2 cellular contexts compared by ENCODE assay signal in genomic region chr1:56437959-56438358, GRCh38.
TF ChIP-seq lines count a peak whose summit lies in the region.

No MANE protein-coding gene starts in this region.

TF ChIP-seq in IMR-90, 13 proteins besides CTCF, POLR2A, EP300 and RAD21:
- TF ChIP-seq SMC3 (IDR thresholded peaks at IDR 0.05; ENCODE audit: low read depth, low read length) = no peak
- TF ChIP-seq MAZ (IDR thresholded peaks at IDR 0.05; ENCODE audit: borderline replicate concordance, low read depth, low read length) = no peak
- TF ChIP-seq RFX5 (IDR thresholded peaks at IDR 0.05; ENCODE audit: low read depth, low read length) = no peak
- TF ChIP-seq FOS (IDR thresholded peaks at IDR 0.05; ENCODE audit: low read depth, low read length) = no peak; the same call in 1 of the 2 replicates
- no peak for TF ChIP-seq MXI1 (IDR thresholded peaks at IDR 0.05; ENCODE audit: borderline replicate concordance, low read depth, low read length)
- TF ChIP-seq CHD1 (IDR thresholded peaks at IDR 0.05; ENCODE audit: low read depth, low read length) = no peak
- TF ChIP-seq, protein P1, sequence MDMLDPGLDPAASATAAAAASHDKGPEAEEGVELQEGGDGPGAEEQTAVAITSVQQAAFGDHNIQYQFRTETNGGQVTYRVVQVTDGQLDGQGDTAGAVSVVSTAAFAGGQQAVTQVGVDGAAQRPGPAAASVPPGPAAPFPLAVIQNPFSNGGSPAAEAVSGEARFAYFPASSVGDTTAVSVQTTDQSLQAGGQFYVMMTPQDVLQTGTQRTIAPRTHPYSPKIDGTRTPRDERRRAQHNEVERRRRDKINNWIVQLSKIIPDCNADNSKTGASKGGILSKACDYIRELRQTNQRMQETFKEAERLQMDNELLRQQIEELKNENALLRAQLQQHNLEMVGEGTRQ (IDR thresholded peaks at IDR 0.05; ENCODE audit: low read depth, low read length) = no peak
- TF ChIP-seq, protein P2, sequence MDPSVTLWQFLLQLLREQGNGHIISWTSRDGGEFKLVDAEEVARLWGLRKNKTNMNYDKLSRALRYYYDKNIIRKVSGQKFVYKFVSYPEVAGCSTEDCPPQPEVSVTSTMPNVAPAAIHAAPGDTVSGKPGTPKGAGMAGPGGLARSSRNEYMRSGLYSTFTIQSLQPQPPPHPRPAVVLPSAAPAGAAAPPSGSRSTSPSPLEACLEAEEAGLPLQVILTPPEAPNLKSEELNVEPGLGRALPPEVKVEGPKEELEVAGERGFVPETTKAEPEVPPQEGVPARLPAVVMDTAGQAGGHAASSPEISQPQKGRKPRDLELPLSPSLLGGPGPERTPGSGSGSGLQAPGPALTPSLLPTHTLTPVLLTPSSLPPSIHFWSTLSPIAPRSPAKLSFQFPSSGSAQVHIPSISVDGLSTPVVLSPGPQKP (IDR thresholded peaks at IDR 0.05; ENCODE audit: borderline replicate concordance, low read depth, low read length) = no peak
- TF ChIP-seq NFE2L2 (IDR thresholded peaks at IDR 0.05; ENCODE audit: low read depth, low read length) = no peak
- no peak for TF ChIP-seq MAFK (IDR thresholded peaks at IDR 0.05; ENCODE audit: low read depth, low read length)
- no peak for TF ChIP-seq RCOR1 (IDR thresholded peaks at IDR 0.05; ENCODE audit: insufficient replicate concordance, low read length)
- no peak for TF ChIP-seq BHLHE40 (IDR thresholded peaks at IDR 0.05; ENCODE audit: low read depth, low read length)
- no peak for TF ChIP-seq CEBPB (IDR thresholded peaks at IDR 0.05; ENCODE audit: low read depth, low read length)

TF ChIP-seq in H1, 55 proteins besides CTCF, POLR2A, EP300 and RAD21:
- TF ChIP-seq NANOG (IDR thresholded peaks at IDR 0.05; ENCODE audit: insufficient read depth, low read depth, low read length, poor library complexity, severe bottlenecking) (no peak), NRF1 (IDR thresholded peaks at IDR 0.05; ENCODE audit: low read depth, low read length) (no peak), RXRA (IDR thresholded peaks at IDR 0.05; ENCODE audit: insufficient read depth, low read depth, low read length) (no peak), RNF2 (IDR thresholded peaks at IDR 0.05; ENCODE audit: borderline replicate concordance, low read depth, low read length, missing control alignments, poor library complexity, severe bottlenecking) (no peak), CBX5 (IDR thresholded peaks at IDR 0.05; ENCODE audit: low read depth, low read length) (no peak)
- TF ChIP-seq, protein P3, sequence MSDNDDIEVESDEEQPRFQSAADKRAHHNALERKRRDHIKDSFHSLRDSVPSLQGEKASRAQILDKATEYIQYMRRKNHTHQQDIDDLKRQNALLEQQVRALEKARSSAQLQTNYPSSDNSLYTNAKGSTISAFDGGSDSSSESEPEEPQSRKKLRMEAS (IDR thresholded peaks at IDR 0.05) = no peak
